9 cellular contexts compared by ENCODE assay signal in genomic region chr2:144414324-144414845, GRCh38.
DNase-seq lines count a peak whose midpoint lies in the region; ATAC-seq and TF ChIP-seq lines count a peak whose summit lies in the region.
"Had no signal": no experiment of that assay in that cellular context is flagged by ENCODE, and none has a peak within 500 bp of the region (broad histone marks: within the 10 kb centered on the region; RNA-seq: fewer than 3 reads in every experiment).

No MANE protein-coding gene starts in this region.

- no peak for TF ChIP-seq CTCF in AG04450 (IDR thresholded peaks at IDR 0.05; ENCODE audit: low read depth, low read length)
- no peak for TF ChIP-seq CTCF in colonic mucosa (IDR thresholded peaks at IDR 0.05)

- no peaks in the 10 kb centered on the region for H3K4me1 ChIP-seq in colonic mucosa

- peak; percentile 57 for ATAC-seq in GM19025 (IDR thresholded peaks at IDR 0.05; ENCODE audit: low read depth, unreplicated experiment)

- CTCF ChIA-PET in AG04450 (lab: Charles Lee): no interaction called here

- H3K36me3 ChIP-seq in colonic mucosa: no peaks in the 10 kb centered on the region
- H3K36me3 ChIP-seq: cardiac muscle cell had no signal

- H3K4me3 ChIP-seq in AG04450 (ENCODE audit: low read depth, low read length): no peak overlapping the region
- no peak overlapping the region for H3K4me3 ChIP-seq in colonic mucosa
- H3K4me3 ChIP-seq in skeletal muscle cell (ENCODE audit: low read depth, low read length): no peak overlapping the region
- H3K4me3 ChIP-seq: cardiac muscle cell had no signal

- H3K27me3 ChIP-seq in AG04450 (ENCODE audit: control insufficient read depth, insufficient read depth, low read length) (no peaks in the 10 kb centered on the region), colonic mucosa (no peaks in the 10 kb centered on the region)
- H3K27me3 ChIP-seq: cardiac muscle cell had no signal

- no peaks in the 10 kb centered on the region for H3K9me3 ChIP-seq in AG04450 (ENCODE audit: control insufficient read depth, insufficient read depth, low read length)
- no peaks in the 10 kb centered on the region for H3K9me3 ChIP-seq in colonic mucosa

- intact Hi-C loops in colonic mucosa (cut with DNase I): loop anchor here (5.0 kb wide), 1 partner anchor 417 kb away; no protein-coding TSS in a partner anchor

- H3K27ac ChIP-seq in AG04450 (ENCODE audit: low read depth, low read length) (peak overlapping the region; percentile 50), colonic mucosa (peak overlapping the region; percentile 1)
- H3K27ac ChIP-seq: cardiac muscle cell had no signal

- DNase-seq in AG04450 (ENCODE audit: low read depth, low spot score): peak; percentile 80
- peak; percentile 64 for DNase-seq in M059J (ENCODE audit: low read depth)
- DNase-seq in colonic mucosa: no peak
- peak; percentile 93 for DNase-seq in skeletal muscle cell (ENCODE audit: low read depth)
- DNase-seq in NCI-H1694 (lab: John Stamatoyannopoulos, UW): no peak
- no peak for DNase-seq in KG1 (lab: John Stamatoyannopoulos, UW)
- DNase-seq in NCI-H524 (lab: John Stamatoyannopoulos, UW): no peak

- H3K9ac ChIP-seq in colonic mucosa (ENCODE audit: low read depth in 2 of 2, low read length in 2 of 2): no peak overlapping the region

- POLR2A ChIA-PET in AG04450 (lab: Yijun Ruan, JAX): no interaction called here

Comparison
In these comparisons a context has a peak if more than half of its experiments do, and no peak if none do; other contexts are left out.
1. DNase-seq: peak in AG04450 (single experiment), M059J (single experiment) and skeletal muscle cell (single experiment); none in colonic mucosa (single experiment), NCI-H1694 (single experiment), KG1 (single experiment) and NCI-H524 (0 of 2).